In genomic region chr13:51805313-51805712, GRCh38 we compare ENCODE assay signal across 10 cellular contexts. TPM values are rescaled to one million over a fixed set of nuclear protein-coding genes. Genes with fewer than 3 reads are reported as not detected.
DNase-seq lines count a peak whose midpoint lies in the region; ATAC-seq, FAIRE-seq and TF ChIP-seq lines count a peak whose summit lies in the region.
"Had no signal": no experiment of that assay in that cellular context is flagged by ENCODE, and none has a peak within 500 bp of the region (broad histone marks: within the 10 kb centered on the region; RNA-seq: fewer than 3 reads in every experiment).

No MANE protein-coding gene starts in this region.

- H4K20me1 ChIP-seq in BLaER1 = no peaks in the 10 kb centered on the region
- H4K20me1 ChIP-seq in Loucy (ENCODE audit: insufficient read depth, low read length, poor library complexity, severe bottlenecking) = no peaks in the 10 kb centered on the region

- no peak overlapping the region for H3K4me3 Mint-ChIP-seq in Calu3 (ENCODE audit: low read depth, unreplicated experiment)

- CTCF ChIA-PET in Calu3 (lab: Charles Lee) = no interaction called here

- peaks cover 29% of the 10 kb centered on the region for H3K36me3 Mint-ChIP-seq in Calu3 (ENCODE audit: insufficient read depth, unreplicated experiment)

- WGBS in ovary, 3 donors = 87 to 91% (median 88%) methylated on average over 4 of the region's 4 CpGs

- H3K4me3 ChIP-seq in BLaER1 = no peak overlapping the region
- H3K4me3 ChIP-seq in Loucy (ENCODE audit: low read length, poor library complexity, severe bottlenecking) = no peak overlapping the region
- peak overlapping the region; percentile 61 for H3K4me3 ChIP-seq in effector memory CD4-positive, alpha-beta T cell (ENCODE audit: insufficient read depth, low read depth, low read length, poor library complexity, severe bottlenecking)
- no peak overlapping the region for H3K4me3 ChIP-seq in ovary

- no peak for TF ChIP-seq POLR2A in ovary (IDR thresholded peaks at IDR 0.05)

- H3K27ac Mint-ChIP-seq in Calu3 (ENCODE audit: unreplicated experiment) = no peak overlapping the region

- no peak for FAIRE-seq in GM19239 (lab: Jason Lieb, UNC)

- peaks cover 10% of the 10 kb centered on the region for H3K4me1 Mint-ChIP-seq in Calu3 (ENCODE audit: low read depth, unreplicated experiment)

- H3K36me3 ChIP-seq in BLaER1 (no peaks in the 10 kb centered on the region), Loucy (ENCODE audit: insufficient read depth, low read length) (no peaks in the 10 kb centered on the region), ovary (no peaks in the 10 kb centered on the region)
- peaks cover 5% of the 10 kb centered on the region for H3K36me3 ChIP-seq in effector memory CD4-positive, alpha-beta T cell (ENCODE audit: control insufficient read depth, insufficient read depth, low read length)

- H3K9me2 ChIP-seq in Loucy (replicated peaks; ENCODE audit: low read depth, low read length) = no peaks in the 10 kb centered on the region

- no peak for TF ChIP-seq CTCF in Loucy (conservative IDR thresholded peaks at IDR 0.05; ENCODE audit: low read length)
- no peak for TF ChIP-seq CTCF in ovary (IDR thresholded peaks at IDR 0.05)
- no peak for TF ChIP-seq CTCF in Calu3 (IDR thresholded peaks at IDR 0.05; ENCODE audit: unreplicated experiment)

- intact Hi-C loops in ovary (cut with DNase I) (loop anchor here in 3 of 4 donors (10.0 kb wide), 3 partner anchors 71 to 351 kb away; partner anchors contain the start of genes WDFY2 (in 3 of the 3) and INTS6 (in 1 of the 3)), Calu3 (cut with micrococcal nuclease; ENCODE audit: unreplicated experiment) (no loop called here)

- H3F3A ChIP-seq in Loucy (ENCODE audit: low read depth) = no peaks in the 10 kb centered on the region

- H3K4me2 ChIP-seq in BLaER1 (peak overlapping the region; percentile 89; the same call in 1 of the 2 replicates), Loucy (ENCODE audit: low read depth, low read length, poor library complexity, severe bottlenecking) (peak overlapping the region; percentile 89)

- no peaks in the 10 kb centered on the region for H3K9me3 Mint-ChIP-seq in Calu3 (ENCODE audit: low read depth, unreplicated experiment)

- H3K27me3 ChIP-seq in BLaER1 (no peaks in the 10 kb centered on the region), Loucy (ENCODE audit: insufficient read depth, low read length, poor library complexity, severe bottlenecking) (no peaks in the 10 kb centered on the region), ovary (no peaks in the 10 kb centered on the region)
- H3K27me3 ChIP-seq in effector memory CD4-positive, alpha-beta T cell (replicated peaks; ENCODE audit: control insufficient read depth, insufficient read depth, low read length, poor library complexity, severe bottlenecking) = no peaks in the 10 kb centered on the region

- no peak for ATAC-seq in GM19467 (IDR thresholded peaks at IDR 0.05; ENCODE audit: unreplicated experiment)

- TF ChIP-seq EP300 in ovary (IDR thresholded peaks at IDR 0.05) = no peak

- H3K9me3 ChIP-seq in BLaER1 (no peaks in the 10 kb centered on the region), Loucy (ENCODE audit: insufficient read depth, low read depth, low read length) (no peaks in the 10 kb centered on the region), ovary (no peaks in the 10 kb centered on the region)
- H3K9me3 ChIP-seq in effector memory CD4-positive, alpha-beta T cell (ENCODE audit: control insufficient read depth, low read length) = no peaks in the 10 kb centered on the region

- no peaks in the 10 kb centered on the region for H3K79me2 ChIP-seq in Loucy (ENCODE audit: insufficient read depth, low read length)

- no peak for DNase-seq in effector memory CD4-positive, alpha-beta T cell
- DNase-seq in ovary (no peak), NCI-H1694 (lab: John Stamatoyannopoulos, UW) (no peak), Calu3 (no peak), GM19239 (ENCODE audit: insufficient read length, low spot score) (no peak)
- DNase-seq: DMS153 had no signal

- H2AFZ ChIP-seq in Loucy (ENCODE audit: low read length) = no peak overlapping the region

- no peak overlapping the region for H3K9ac ChIP-seq in BLaER1
- no peak overlapping the region for H3K9ac ChIP-seq in Loucy (ENCODE audit: low read depth, low read length, poor library complexity, severe bottlenecking)

- H3K27ac ChIP-seq in BLaER1 = no peak overlapping the region
- H3K27ac ChIP-seq in effector memory CD4-positive, alpha-beta T cell (ENCODE audit: insufficient read depth, low read length, poor library complexity, severe bottlenecking) = peak overlapping the region; percentile 99
- H3K27ac ChIP-seq in ovary = peak overlapping the region; percentile 100

- no peaks in the 10 kb centered on the region for H3K27me3 Mint-ChIP-seq in Calu3 (ENCODE audit: unreplicated experiment)

- H3K4me1 ChIP-seq in BLaER1 (peaks cover 56% of the 10 kb centered on the region), Loucy (ENCODE audit: insufficient read depth, low read length, poor library complexity, severe bottlenecking) (peaks cover 19% of the 10 kb centered on the region), ovary (ENCODE audit: insufficient read depth) (peaks cover 21% of the 10 kb centered on the region)
- H3K4me1 ChIP-seq in effector memory CD4-positive, alpha-beta T cell (ENCODE audit: control insufficient read depth, insufficient read depth, low read length, poor library complexity, severe bottlenecking) = peaks cover 42% of the 10 kb centered on the region

- BruUV-seq in Calu3 (replicated peaks; lab: Mats Ljungman, UMichigan) = no TSS peak

RNA-seq across cellular contexts. Expression of gene DHRS12, which starts 1.4 kb away (rescaled TPM):
- total RNA-seq in ovary (10 to 100 TPM in 6 of 7 donors, 1 to 10 TPM in 1; 9.7 to 19.7 (median 16.2) TPM), Calu3 (2022) (8.1 and 8.4 TPM in 2 replicates)
- 10 to 100 TPM; 24.9 to 29.1 TPM for polyA plus RNA-seq in ovary

RNA-seq across cellular contexts. Expression of gene TMEM272, which starts 39.7 kb away (rescaled TPM):
- total RNA-seq in ovary (under 1 TPM in 6 of 7 donors, not detected in 1; 0.05 to 0.28 (median 0.12) TPM), Calu3 (2022) (not detected in 2 replicates)
- polyA plus RNA-seq in ovary = under 1 TPM in 1 of 2 donors, not detected in 1; 0.07 TPM
- total RNA-seq: renal cortical epithelial cell had no signal

RNA-seq across cellular contexts. Expression of gene CCDC70, which starts 56.5 kb away (rescaled TPM):
- total RNA-seq in ovary (not detected), Calu3 (2022) (not detected in 2 replicates)
- polyA plus RNA-seq in ovary = not detected
- total RNA-seq: renal cortical epithelial cell had no signal
